10 cellular contexts compared by ENCODE assay signal in genomic region chr21:39153373-39153772, GRCh38. TPM values are rescaled to one million over a fixed set of nuclear protein-coding genes. Genes with fewer than 3 reads are reported as not detected.
DNase-seq lines count a peak whose midpoint lies in the region; ATAC-seq, FAIRE-seq and TF ChIP-seq lines count a peak whose summit lies in the region.
"Had no signal": no experiment of that assay in that cellular context is flagged by ENCODE, and none has a peak within 500 bp of the region (broad histone marks: within the 10 kb centered on the region; RNA-seq: fewer than 3 reads in every experiment).

No MANE protein-coding gene starts in this region.

- H4K91ac ChIP-seq in H1 (replicated peaks; ENCODE audit: insufficient read length, low read length): no peak overlapping the region

- H3K79me2 ChIP-seq in H1 (ENCODE audit: control insufficient read depth in 1 of 2, insufficient read depth in 2 of 2, low read length in 2 of 2): no peaks in the 10 kb centered on the region

- no peak overlapping the region for H4K5ac ChIP-seq in H1 (ENCODE audit: insufficient read length, low read depth, low read length)

- no peak overlapping the region for H3K14ac ChIP-seq in H1 (ENCODE audit: insufficient read length)

- no peak overlapping the region for H2AK5ac ChIP-seq in H1 (ENCODE audit: low read depth, low read length)

- intact Hi-C loops in tibial artery (cut with DNase I; ENCODE audit: low total_unique reads): no loop called here

- no peaks in the 10 kb centered on the region for H3K4me1 ChIP-seq in H1 (replicated peaks in 1 of 4; ENCODE audit: control insufficient read depth in 3 of 4, insufficient read depth in 4 of 4, low read length in 3 of 4)
- no peaks in the 10 kb centered on the region for H3K4me1 ChIP-seq in effector memory CD4-positive, alpha-beta T cell (ENCODE audit: control insufficient read depth, insufficient read depth, low read length, poor library complexity, severe bottlenecking)
- peaks cover 0 to 13% (median 10%) of the 10 kb centered on the region in 4 donors for H3K4me1 ChIP-seq in tibial artery

- H3K36me3 Mint-ChIP-seq in neural crest cell (ENCODE audit: low read depth): peaks cover 3% of the 10 kb centered on the region

- no peak for DNase-seq in GM06990 (ENCODE audit: extremely low read depth, insufficient read length)
- peak; percentile 53 for DNase-seq in MG63
- no peak for DNase-seq in H1 (ENCODE audit: low read depth in 1 of 2, low spot score in 2 of 2)
- no peak for DNase-seq in neural crest cell (ENCODE audit: low read depth, low spot score)
- no peak for DNase-seq in effector memory CD4-positive, alpha-beta T cell
- no peak for DNase-seq in tibial artery
- DNase-seq: activated T-cell treated with anti-CD3 and anti-CD28 coated beads, Interleukin-2, amount 50 U/mL, for 4 hours; hippocampal formation; NK-92 treated with Interleukin-12 subunit alpha and Interleukin-12 subunit beta, amount 100 ng/mL, for 24 hours had no signal

- no peak overlapping the region for H3K4me2 ChIP-seq in H1 (ENCODE audit: insufficient read depth in 1 of 2, low read depth in 2 of 2, low read length in 2 of 2)

- no peak overlapping the region for H3K27ac Mint-ChIP-seq in neural crest cell (ENCODE audit: unreplicated experiment)

- TF ChIP-seq CTCF in GM06990 (IDR thresholded peaks at IDR 0.05; ENCODE audit: insufficient read depth, low read length, poor library complexity, severe bottlenecking): peak; percentile 62
- peak; percentile 60 to 71 (median 66) for TF ChIP-seq CTCF in H1 (IDR thresholded peaks at IDR 0.05; ENCODE audit: control extremely low read depth in 1 of 3, insufficient read depth in 1 of 3, low read depth in 1 of 3, low read length in 3 of 3)
- peak; percentile 52 for TF ChIP-seq CTCF in neural crest cell (conservative IDR thresholded peaks at IDR 0.05)
- TF ChIP-seq CTCF in tibial artery (IDR thresholded peaks at IDR 0.05): peak in 1 of 2 experiments; percentile 18

- H3K9me3 Mint-ChIP-seq in neural crest cell: peaks cover 3% of the 10 kb centered on the region
- H3K9me3 Mint-ChIP-seq: activated T-cell treated with anti-CD3 and anti-CD28 coated beads, Interleukin-2, amount 50 U/mL, for 4 hours had no signal

- no peak overlapping the region for H4K8ac ChIP-seq in H1 (ENCODE audit: extremely low read depth, insufficient read depth, low read length)

- peaks cover 3% of the 10 kb centered on the region for H3K4me1 Mint-ChIP-seq in neural crest cell

- H2AFZ ChIP-seq in H1 (ENCODE audit: low read length): no peak overlapping the region

- H2BK120ac ChIP-seq in H1 (replicated peaks; ENCODE audit: low read depth, low read length): no peak overlapping the region

- H4K20me1 ChIP-seq in H1 (replicated peaks in 1 of 2; ENCODE audit: control insufficient read depth in 1 of 2, insufficient read depth in 2 of 2, low read length in 2 of 2): no peaks in the 10 kb centered on the region

- no peaks in the 10 kb centered on the region for H3K23me2 ChIP-seq in H1 (ENCODE audit: low read depth, low read length)

- H3K27ac ChIP-seq in H1 (ENCODE audit: low read depth, low read length) (no peak overlapping the region), tibial artery (no peak overlapping the region)
- no peak overlapping the region for H3K27ac ChIP-seq in effector memory CD4-positive, alpha-beta T cell (ENCODE audit: insufficient read depth, low read length, poor library complexity, severe bottlenecking)

- no peak overlapping the region for H2BK5ac ChIP-seq in H1 (ENCODE audit: low read depth, low read length)

- FAIRE-seq in H1 (lab: Jason Lieb, UNC): no peak

- H3K27me3 ChIP-seq in GM06990 (replicated peaks; ENCODE audit: control insufficient read depth, insufficient read depth, low read length) (peaks cover 2% of the 10 kb centered on the region; the same call in 1 of the 2 replicates), MG63 (no peaks in the 10 kb centered on the region), H1 (replicated peaks in 1 of 4; ENCODE audit: control insufficient read depth in 3 of 4, extremely low read depth in 1 of 4, insufficient read depth in 3 of 4, low read length in 3 of 4) (no peaks in the 10 kb centered on the region), tibial artery (no peaks in the 10 kb centered on the region)
- H3K27me3 ChIP-seq in effector memory CD4-positive, alpha-beta T cell (replicated peaks; ENCODE audit: control insufficient read depth, insufficient read depth, low read length, poor library complexity, severe bottlenecking): no peaks in the 10 kb centered on the region

- H3K36me3 ChIP-seq in GM06990 (ENCODE audit: control insufficient read depth, insufficient read depth, low read length) (no peaks in the 10 kb centered on the region), MG63 (no peaks in the 10 kb centered on the region), H1 (ENCODE audit: control insufficient read depth in 2 of 4, insufficient read depth in 4 of 4, low read length in 3 of 4) (no peaks in the 10 kb centered on the region), tibial artery (no peaks in the 10 kb centered on the region)
- H3K36me3 ChIP-seq in effector memory CD4-positive, alpha-beta T cell (ENCODE audit: control insufficient read depth, insufficient read depth, low read length): no peaks in the 10 kb centered on the region

- TF ChIP-seq POLR2A in H1 (IDR thresholded peaks at IDR 0.05; ENCODE audit: control extremely low read depth in 1 of 2, low read depth in 2 of 2, low read length in 2 of 2): no peak

- H3K27me3 Mint-ChIP-seq in neural crest cell (ENCODE audit: low read depth): no peaks in the 10 kb centered on the region

- H3K4me3 ChIP-seq in GM06990 (replicated peaks; ENCODE audit: low read depth, low read length) (no peak overlapping the region), MG63 (no peak overlapping the region), H1 (ENCODE audit: extremely low read depth in 1 of 4, insufficient read depth in 2 of 4, low read depth in 3 of 4, low read length in 4 of 4) (no peak overlapping the region), tibial artery (no peak overlapping the region)
- no peak overlapping the region for H3K4me3 ChIP-seq in effector memory CD4-positive, alpha-beta T cell (ENCODE audit: insufficient read depth, low read depth, low read length, poor library complexity, severe bottlenecking)

- POLR2A ChIA-PET in H1 (lab: Charles Lee; ENCODE audit: partially characterized antibody): interaction anchor here (1.5 kb wide), 1 partner anchor 24 kb away, joined by 3 read pairs; no protein-coding TSS in a partner anchor

- no peak overlapping the region for H3K9ac ChIP-seq in H1 (replicated peaks in 1 of 4; ENCODE audit: extremely low read depth in 1 of 4, low read depth in 3 of 4, low read length in 3 of 4)

- H3K56ac ChIP-seq in H1 (replicated peaks; ENCODE audit: insufficient read length, low read depth, low read length): no peak overlapping the region

- no peak overlapping the region for H3K23ac ChIP-seq in H1 (ENCODE audit: insufficient read length)

- ATAC-seq in HG03175 (IDR thresholded peaks at IDR 0.05; ENCODE audit: unreplicated experiment): no peak
- ATAC-seq: activated T-cell treated with anti-CD3 and anti-CD28 coated beads, Interleukin-2, amount 50 U/mL, for 4 hours had no signal

- H2BK15ac ChIP-seq in H1 (ENCODE audit: low read length): no peak overlapping the region

- no peak overlapping the region for H2BK20ac ChIP-seq in H1 (ENCODE audit: low read length)

- H3K79me1 ChIP-seq in H1 (ENCODE audit: low read depth, low read length): no peaks in the 10 kb centered on the region

- no peak overlapping the region for H3K4ac ChIP-seq in H1 (replicated peaks; ENCODE audit: insufficient read length, low read depth, low read length)

- H3K9me3 ChIP-seq in MG63: no peaks in the 10 kb centered on the region
- H3K9me3 ChIP-seq in H1 (ENCODE audit: insufficient read depth in 2 of 2, low read depth in 1 of 2, low read length in 1 of 2): peaks cover 4 to 14% of the 10 kb centered on the region in 2 experiments; a peak in 2 of 4 replicates
- no peaks in the 10 kb centered on the region for H3K9me3 ChIP-seq in effector memory CD4-positive, alpha-beta T cell (ENCODE audit: control insufficient read depth, low read length)
- no peaks in the 10 kb centered on the region for H3K9me3 ChIP-seq in tibial artery

- H3K18ac ChIP-seq in H1 (ENCODE audit: extremely low read depth, low read length): no peak overlapping the region

- H2BK12ac ChIP-seq in H1 (ENCODE audit: low read depth, low read length): no peak overlapping the region

- TF ChIP-seq RAD21 in H1 (IDR thresholded peaks at IDR 0.05 in 1 of 2, conservative IDR thresholded peaks at IDR 0.05 in 1 of 2; ENCODE audit: low read depth in 2 of 2, low read length in 2 of 2): peak; percentile 43 to 55

- CTCF ChIA-PET in H1 (lab: Charles Lee; ENCODE audit: partially characterized antibody): interaction anchor here (0.6 to 1.2 kb wide), 9 partner anchors 11 to 728 kb away, joined by 3 to 5 read pairs (median 3); no protein-coding TSS in a partner anchor

- no peak for TF ChIP-seq EP300 in H1 (IDR thresholded peaks at IDR 0.05; ENCODE audit: borderline replicate concordance in 1 of 2, low read depth in 2 of 2, low read length in 2 of 2)

- 95% methylated on average over 2 of the region's 2 CpGs; no CpG with 5 or more reads in 1 of the 2 experiments for WGBS in H1 (ENCODE audit: extremely low coverage in 1 of 2, insufficient coverage in 1 of 2, insufficient read length in 1 of 2, insufficient replicate concordance in 2 of 2, low coverage in 1 of 2, low lambda C conversion rate in 2 of 2, missing lambda C conversion rate in 1 of 2), 2 experiments

- no peak overlapping the region for H3K4me3 Mint-ChIP-seq in neural crest cell
- H3K4me3 Mint-ChIP-seq: activated T-cell treated with anti-CD3 and anti-CD28 coated beads, Interleukin-2, amount 50 U/mL, for 4 hours had no signal

TF ChIP-seq in H1, 55 proteins besides CTCF, POLR2A, EP300 and RAD21 (continues in another document):
- TF ChIP-seq TCF12 (IDR thresholded peaks at IDR 0.05; ENCODE audit: low read depth, low read length) (no peak), RXRA (IDR thresholded peaks at IDR 0.05; ENCODE audit: insufficient read depth, low read depth, low read length) (no peak)

RNA-seq across cellular contexts. Expression of gene PSMG1, which starts 29.9 kb away (rescaled TPM):
- 248 and 252 TPM in 2 replicates for total RNA-seq in MG63 (2014; rRNA removed; shearing (Covaris generic); ENCODE audit: low replicate concordance)
- 93.0 and 93.7 TPM in 2 replicates for total RNA-seq in H1 (2021; fragmentation: NEBNext Ultra II Directional; extraction: Animal tissue kit (Norgen Biotek cat#: 25700))
- polyA plus RNA-seq in H1 (2011; rRNA removed): 29.2 and 50.7 TPM in 2 replicates
- polyA plus RNA-seq in H1 (2011; cell fraction: cytosol; rRNA removed): 52.0 TPM
- polyA plus RNA-seq in H1 (2011; cell fraction: nucleus; rRNA removed): 15.7 TPM
- 54.0 to 70.9 TPM (median 61.6 TPM) in 4 replicates for polyA plus RNA-seq in H1 (2012, experiment 1 of 2)
- polyA plus RNA-seq in H1 (2012, experiment 2 of 2): 22.8 TPM
- 103 TPM for polyA plus RNA-seq in H1 (2013, experiment 1 of 2)
- 118 TPM for polyA plus RNA-seq in H1 (2013, experiment 2 of 2)
- 16.5 and 24.9 TPM in 2 replicates for polyA minus RNA-seq in H1 (2011; rRNA and poly(A)+ RNA removed)
- polyA minus RNA-seq in H1 (2011; cell fraction: cytosol; rRNA and poly(A)+ RNA removed): 15.3 TPM
- polyA minus RNA-seq in H1 (2011; cell fraction: nucleus; rRNA and poly(A)+ RNA removed): 13.2 TPM
- total RNA-seq in neural crest cell: 71.2 and 76.4 TPM in 2 replicates
